Comparison of ENCODE assay signal across 21 cellular contexts in the genomic region with DNA sequence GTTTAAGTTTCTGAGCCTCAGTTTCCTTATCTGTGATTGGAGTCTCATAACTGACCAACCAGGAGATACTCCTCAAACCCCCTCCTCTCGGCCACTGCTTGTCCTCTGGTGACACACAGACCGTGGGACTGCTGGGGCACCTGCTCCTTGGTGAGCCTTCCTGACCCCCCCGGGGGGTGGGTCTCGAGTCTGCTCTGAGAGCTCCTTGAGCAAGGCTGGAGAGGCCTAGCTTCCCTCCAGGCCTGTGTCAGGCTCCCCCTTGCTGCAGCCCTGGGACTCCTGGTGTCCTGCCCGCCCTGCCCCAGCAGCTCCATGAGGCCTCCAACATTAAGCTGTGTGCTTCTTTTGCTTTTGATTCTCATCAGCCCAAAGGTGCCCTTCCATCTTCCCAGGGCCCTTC.
"Had no signal": no experiment of that assay in that cellular context is flagged by ENCODE, and none has a peak within 500 bp of the region (broad histone marks: within the 10 kb centered on the region; RNA-seq: fewer than 3 reads in every experiment).

No MANE protein-coding gene starts in this region.

- H3K4me3 ChIP-seq: heart left ventricle, lower lobe of right lung, ovary, right atrium auricular region, skin epidermis, tibial nerve, upper lobe of left lung had no signal

- H3K4me3 Mint-ChIP-seq: immature natural killer cell; naive thymus-derived CD8-positive, alpha-beta T cell; nephron; stimulated activated memory B cell treated with anti-CD40 and anti-IgM and Interleukin-4, amounts not matched to agents 10 μg/mL and 1 μg/mL and 100 μg/mL, for 72 hours; stimulated activated naive CD8-positive, alpha-beta T cell treated with anti-CD3 and anti-CD28 coated beads, Interleukin-15, amount 100 ng/mL, for 72 hours had no signal

- H3K9me3 ChIP-seq: heart left ventricle, lower lobe of right lung, ovary, right atrium auricular region, tibial nerve, upper lobe of left lung had no signal

- H3K9me3 Mint-ChIP-seq: immature natural killer cell; naive thymus-derived CD8-positive, alpha-beta T cell; nephron; stimulated activated memory B cell treated with anti-CD40 and anti-IgM and Interleukin-4, amounts not matched to agents 10 μg/mL and 1 μg/mL and 100 μg/mL, for 72 hours; stimulated activated naive CD8-positive, alpha-beta T cell treated with anti-CD3 and anti-CD28 coated beads, Interleukin-15, amount 100 ng/mL, for 72 hours had no signal

- H3K36me3 Mint-ChIP-seq: immature natural killer cell; naive thymus-derived CD8-positive, alpha-beta T cell; stimulated activated memory B cell treated with anti-CD40 and anti-IgM and Interleukin-4, amounts not matched to agents 10 μg/mL and 1 μg/mL and 100 μg/mL, for 72 hours had no signal

- H3K27ac ChIP-seq: heart left ventricle, lower lobe of right lung, ovary, right atrium auricular region, skin epidermis, tibial nerve, upper lobe of left lung had no signal

- H3K27me3 ChIP-seq: heart left ventricle, ovary, right atrium auricular region, tibial nerve, upper lobe of left lung had no signal

- H3K4me1 Mint-ChIP-seq: immature natural killer cell; nephron; stimulated activated memory B cell treated with anti-CD40 and anti-IgM and Interleukin-4, amounts not matched to agents 10 μg/mL and 1 μg/mL and 100 μg/mL, for 72 hours; stimulated activated naive CD8-positive, alpha-beta T cell treated with anti-CD3 and anti-CD28 coated beads, Interleukin-15, amount 100 ng/mL, for 72 hours had no signal

- H3K36me3 ChIP-seq: lower lobe of right lung, ovary, upper lobe of left lung had no signal

- H3K4me1 ChIP-seq: lower lobe of right lung, tibial nerve, upper lobe of left lung had no signal

- DNase-seq: heart left ventricle; hypothalamus; immature natural killer cell; lower lobe of right lung; mammary epithelial cell; mesenchymal stem cell; ovary; stimulated activated CD4-positive, alpha-beta T cell treated with anti-CD3 and anti-CD28 coated beads, Interleukin-12 subunit alpha, Interleukin-12 subunit beta, amount 100 ng/mL, for 4 hours; stimulated activated CD4-positive, alpha-beta T cell treated with anti-CD3 and anti-CD28 coated beads, Interleukin-15, amount 100 ng/mL, for 24 hours; stimulated activated CD4-positive, alpha-beta T cell treated with anti-CD3 and anti-CD28 coated beads, Interleukin-4, amount 100 ng/mL, for 1 hour; stimulated activated naive CD4-positive, alpha-beta T cell treated with Interleukin-2 at 50 U/mL for 16 hours; stimulated activated naive CD8-positive, alpha-beta T cell treated with anti-CD3 and anti-CD28 coated beads, Interleukin-15, amount 100 ng/mL, for 72 hours; substantia nigra; upper lobe of left lung had no signal

- H3K27ac Mint-ChIP-seq: immature natural killer cell; naive thymus-derived CD8-positive, alpha-beta T cell; nephron; progenitor cell of endocrine pancreas; stimulated activated memory B cell treated with anti-CD40 and anti-IgM and Interleukin-4, amounts not matched to agents 10 μg/mL and 1 μg/mL and 100 μg/mL, for 72 hours had no signal

- H3K27me3 Mint-ChIP-seq: progenitor cell of endocrine pancreas; stimulated activated naive CD8-positive, alpha-beta T cell treated with anti-CD3 and anti-CD28 coated beads, Interleukin-15, amount 100 ng/mL, for 72 hours had no signal
